14 cellular contexts compared by ENCODE assay signal in the genomic region with DNA sequence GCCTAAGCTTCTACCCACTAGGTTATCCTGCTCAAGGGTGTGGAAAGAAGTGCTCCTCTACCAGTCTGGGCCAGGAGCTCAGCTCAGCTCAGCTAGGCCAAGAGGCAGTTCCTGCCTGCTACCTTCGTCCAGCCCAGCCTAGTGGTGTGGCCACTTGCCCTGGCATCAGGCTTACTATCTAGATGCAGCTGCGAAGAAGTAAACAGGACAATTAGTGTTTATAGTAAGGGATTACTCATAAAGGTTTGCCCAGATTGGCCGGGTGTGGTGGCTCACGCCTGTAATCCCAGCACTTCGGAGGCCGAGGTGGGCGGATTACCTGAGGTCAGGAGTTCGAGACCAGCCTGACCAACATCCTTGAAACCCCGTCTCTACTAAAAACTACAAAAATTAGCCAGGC. TPM values are rescaled to one million over a fixed set of nuclear protein-coding genes. Genes with fewer than 3 reads are reported as not detected.
DNase-seq lines count a peak whose midpoint lies in the region; ATAC-seq and TF ChIP-seq lines count a peak whose summit lies in the region.
"Had no signal": no experiment of that assay in that cellular context is flagged by ENCODE, and none has a peak within 500 bp of the region (broad histone marks: within the 10 kb centered on the region; RNA-seq: fewer than 3 reads in every experiment).

No MANE protein-coding gene starts in this region.

- H3K4me1 ChIP-seq in heart right ventricle (peaks cover 40 to 74% (median 67%) of the 10 kb centered on the region in 9 donors), aorta (ENCODE audit: control insufficient read depth in 1 of 2, insufficient read depth in 2 of 2, low read length in 2 of 2) (no peaks in the 10 kb centered on the region)
- H3K4me1 ChIP-seq: pancreas had no signal

- peak overlapping the region; percentile 68 to 93 (median 89) for H3K27ac ChIP-seq in heart right ventricle
- peak overlapping the region; percentile 64 for H3K27ac ChIP-seq in layer of hippocampus (ENCODE audit: low read depth, low read length)
- peak overlapping the region; percentile 9 to 15 for H3K27ac ChIP-seq in aorta (ENCODE audit: low read depth in 1 of 2, low read length in 2 of 2)
- H3K27ac ChIP-seq: brain microvascular endothelial cell had no signal

- no peaks in the 10 kb centered on the region for H3K9me3 Mint-ChIP-seq in activated naive CD4-positive, alpha-beta T cell treated with anti-CD3 and anti-CD28 coated beads, Interleukin-2, amount 50 U/mL, for 72 hours
- H3K9me3 Mint-ChIP-seq: GM23338, T-cell had no signal

- H3K4me3 ChIP-seq in heart right ventricle (peak overlapping the region in 1 of 10 donors; percentile 4), aorta (ENCODE audit: low read length in 2 of 2) (no peak overlapping the region)
- H3K4me3 ChIP-seq: GM23338, lung, pancreas had no signal

- DNase-seq in heart right ventricle (no peak), cardiac septum (ENCODE audit: low spot score) (no peak), aorta (no peak), SIG-M5 treated with dmso at 0.1 percent for 504 hours (lab: John Stamatoyannopoulos, UW; ENCODE audit: unreplicated experiment) (no peak)
- no peak for DNase-seq in activated naive CD4-positive, alpha-beta T cell treated with anti-CD3 and anti-CD28 coated beads, Interleukin-2, amount 50 U/mL, for 72 hours (ENCODE audit: low spot score in 2 of 2)
- no peak for DNase-seq in stimulated activated CD4-positive, alpha-beta T cell treated with anti-CD3 and anti-CD28 coated beads, Interleukin-4, amount 100 ng/mL, for 4 hours
- DNase-seq: brain microvascular endothelial cell, pancreas, T-cell had no signal

- TF ChIP-seq CTCF in heart right ventricle (IDR thresholded peaks at IDR 0.05) = no peak

- H3K27me3 ChIP-seq in heart right ventricle (no peaks in the 10 kb centered on the region), layer of hippocampus (ENCODE audit: control insufficient read depth, insufficient read depth, low read length) (no peaks in the 10 kb centered on the region), aorta (ENCODE audit: control insufficient read depth in 1 of 2, insufficient read depth in 2 of 2, low read length in 1 of 2) (no peaks in the 10 kb centered on the region)
- H3K27me3 ChIP-seq: brain microvascular endothelial cell, pancreas had no signal

- H3K36me3 Mint-ChIP-seq in activated naive CD4-positive, alpha-beta T cell treated with anti-CD3 and anti-CD28 coated beads, Interleukin-2, amount 50 U/mL, for 72 hours = peaks cover 23 to 58% of the 10 kb centered on the region in 2 donors

- H3K9me3 ChIP-seq in heart right ventricle (no peaks in the 10 kb centered on the region), aorta (ENCODE audit: control insufficient read depth, low read length) (no peaks in the 10 kb centered on the region)
- H3K9me3 ChIP-seq: pancreas had no signal

- WGBS in heart right ventricle, 2 donors = 64 to 65% methylated on average over 9 of the region's 9 CpGs
- 71 to 72% methylated on average over 9 of the region's 9 CpGs for WGBS in aorta, 2 donors

- peak in 2 of 8 donors; percentile 9 to 20 for ATAC-seq in heart right ventricle
- ATAC-seq in activated naive CD4-positive, alpha-beta T cell treated with anti-CD3 and anti-CD28 coated beads, Interleukin-2, amount 50 U/mL, for 72 hours = no peak
- ATAC-seq in aorta (ENCODE audit: low FRiP score) = no peak
- no peak for ATAC-seq in GM18867 (IDR thresholded peaks at IDR 0.05; ENCODE audit: unreplicated experiment)
- ATAC-seq: GM23338, T-cell had no signal

- intact Hi-C loops in heart right ventricle (cut with DNase I) (loop anchor here in 2 of 10 donors (1.0 to 5.0 kb wide), 2 partner anchors 22 to 124 kb away; a partner anchor contains a TSS), cardiac septum (cut with DNase I) (loop anchor here (5.0 kb wide), 1 partner anchor 236 kb away; no protein-coding TSS in a partner anchor), aorta (cut with DNase I) (loop anchor here in 1 of 2 donors (5.0 kb wide), 1 partner anchor 146 kb away; a partner anchor contains a TSS)

- H3K36me3 ChIP-seq in heart right ventricle (peaks cover 0 to 67% (median 8%) of the 10 kb centered on the region in 9 donors), aorta (ENCODE audit: control insufficient read depth in 1 of 2, insufficient read depth in 2 of 2, low read length in 1 of 2) (peaks cover 0 to 3% of the 10 kb centered on the region in 2 donors)
- H3K36me3 ChIP-seq: pancreas had no signal

- peak overlapping the region; percentile 97 to 98 for H3K27ac Mint-ChIP-seq in activated naive CD4-positive, alpha-beta T cell treated with anti-CD3 and anti-CD28 coated beads, Interleukin-2, amount 50 U/mL, for 72 hours
- H3K27ac Mint-ChIP-seq: GM23338, T-cell had no signal

RNA-seq across cellular contexts. Expression of a gene that starts 12.8 kb away (rescaled TPM):
- total RNA-seq in heart right ventricle = 10 to 100 TPM; 11.8 to 24.8 (median 16.5) TPM
- polyA plus RNA-seq in heart right ventricle = 10 to 100 TPM; 14.8 to 37.5 TPM
- 12.4 TPM for total RNA-seq in cardiac septum
- 1 to 10 TPM; 6.8 to 8.9 TPM for total RNA-seq in activated naive CD4-positive, alpha-beta T cell treated with anti-CD3 and anti-CD28 coated beads, Interleukin-2, amount 50 U/mL, for 72 hours
- total RNA-seq in aorta = 1 to 10 TPM; 2.2 to 3.1 TPM
- polyA plus RNA-seq in aorta = 1 to 10 TPM; 6.3 to 7.7 TPM

RNA-seq across cellular contexts. Expression of a gene that starts 21.7 kb away (rescaled TPM):
- total RNA-seq in heart right ventricle (10 to 100 TPM; 26.3 to 64.8 (median 37.3) TPM), cardiac septum (34.7 TPM), aorta (1 to 10 TPM; 2.0 to 3.0 TPM)
- polyA plus RNA-seq in heart right ventricle (10 to 100 TPM; 12.2 to 28.5 TPM), aorta (under 1 TPM; 0.13 to 0.31 TPM)
- total RNA-seq in activated naive CD4-positive, alpha-beta T cell treated with anti-CD3 and anti-CD28 coated beads, Interleukin-2, amount 50 U/mL, for 72 hours = 1 to 10 TPM; 3.3 to 4.3 TPM

RNA-seq across cellular contexts. Expression of a gene that starts 22.7 kb away (rescaled TPM):
- total RNA-seq in heart right ventricle = 10 to 100 TPM in 9 of 10 donors, 1 to 10 TPM in 1; 9.5 to 21.1 (median 14.1) TPM
- polyA plus RNA-seq in heart right ventricle = 10 to 100 TPM in 1 of 2 donors, 1 to 10 TPM in 1; 3.4 to 12.7 TPM
- total RNA-seq in cardiac septum = 20.3 TPM
- 10 to 100 TPM; 13.5 to 47.3 TPM for total RNA-seq in activated naive CD4-positive, alpha-beta T cell treated with anti-CD3 and anti-CD28 coated beads, Interleukin-2, amount 50 U/mL, for 72 hours
- total RNA-seq in aorta = 10 to 100 TPM; 18.5 to 26.4 TPM
- polyA plus RNA-seq in aorta = 1 to 10 TPM; 4.3 to 9.7 TPM

RNA-seq across cellular contexts. Expression of a gene that starts 26.9 kb away (rescaled TPM):
- total RNA-seq in heart right ventricle (1 to 10 TPM in 3 of 10 donors, under 1 TPM in 7; 0.28 to 6.6 (median 0.65) TPM), cardiac septum (0.51 TPM), aorta (1 to 10 TPM; 1.3 to 3.9 TPM)
- polyA plus RNA-seq in heart right ventricle (1 to 10 TPM in 1 of 2 donors, under 1 TPM in 1; 0.67 to 1.5 TPM), aorta (1 to 10 TPM in 1 of 2 donors, under 1 TPM in 1; 0.64 to 1.8 TPM)
- 10 to 100 TPM; 14.2 to 24.1 TPM for total RNA-seq in activated naive CD4-positive, alpha-beta T cell treated with anti-CD3 and anti-CD28 coated beads, Interleukin-2, amount 50 U/mL, for 72 hours
- polyA plus RNA-seq: BJ had no signal

RNA-seq across cellular contexts. Expression of a gene that starts 33.6 kb away (rescaled TPM):
- total RNA-seq in heart right ventricle (under 1 TPM in 1 of 10 donors, not detected in 9; 0.19 TPM), cardiac septum (not detected), aorta (not detected)
- polyA plus RNA-seq in heart right ventricle (not detected), aorta (1 to 10 TPM in 1 of 2 donors, not detected in 1; 3.1 TPM)
- 1 to 10 TPM in 1 of 2 donors, under 1 TPM in 1; 0.25 to 2.3 TPM for total RNA-seq in activated naive CD4-positive, alpha-beta T cell treated with anti-CD3 and anti-CD28 coated beads, Interleukin-2, amount 50 U/mL, for 72 hours
- total RNA-seq: GM23338 had no signal
- polyA plus RNA-seq: BJ had no signal

Comparison
In these comparisons a context has a peak if more than half of its experiments do, and no peak if none do; other contexts are left out.
1. H3K27ac ChIP-seq: peak in every context shown above with its lines; median percentile 89 in heart right ventricle; 64 in layer of hippocampus; 12 in aorta.